ENCODE assay signal across 1 cellular context in genomic region chr14:60510976-60511599, GRCh38.
TF ChIP-seq lines count a peak whose summit lies in the region.

No MANE protein-coding gene starts in this region.

TF ChIP-seq in IMR-90, 13 proteins besides CTCF, POLR2A, EP300 and RAD21:
- no peak for TF ChIP-seq USF2 (IDR thresholded peaks at IDR 0.05; ENCODE audit: low read depth, low read length)
- TF ChIP-seq CHD1 (IDR thresholded peaks at IDR 0.05; ENCODE audit: low read depth, low read length), result no peak
